Comparison of ENCODE assay signal across 11 cellular contexts in the genomic region with DNA sequence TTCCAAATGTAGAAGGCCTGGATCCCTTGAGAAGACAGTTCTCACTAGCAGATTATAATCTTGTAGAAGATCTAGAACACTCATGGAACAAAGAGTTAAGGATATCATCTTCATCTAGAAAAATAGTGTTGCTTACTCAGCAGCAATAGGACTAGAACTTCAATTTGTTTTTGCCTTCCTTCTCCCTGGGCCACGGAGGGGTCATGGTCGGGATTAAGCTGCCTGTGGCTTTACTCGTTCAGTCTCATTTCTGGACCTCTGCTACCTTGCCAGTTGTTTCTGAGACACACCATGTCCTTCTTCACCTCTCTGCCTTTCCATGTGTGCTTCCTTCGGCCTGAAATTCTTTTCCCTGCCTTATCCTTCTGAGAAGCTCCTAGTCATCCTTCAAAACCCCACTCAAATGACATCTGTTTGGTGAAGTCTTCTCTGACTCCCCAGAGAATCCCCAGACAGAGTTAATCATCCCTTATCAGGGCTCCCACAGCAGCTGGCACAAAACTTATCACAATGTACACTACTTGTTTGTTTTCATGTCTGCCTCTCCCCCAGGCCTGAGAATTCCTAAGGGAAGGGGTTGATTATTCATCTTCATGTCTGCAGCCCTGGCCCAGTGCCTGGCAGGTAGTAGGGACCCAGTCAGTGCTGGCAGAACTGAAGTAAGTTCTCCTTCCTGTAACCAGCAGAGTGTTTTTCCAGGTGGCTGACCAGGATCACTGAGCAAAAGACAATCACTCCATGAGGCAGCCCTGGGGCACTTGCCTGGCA. TPM values are rescaled to one million over a fixed set of nuclear protein-coding genes. Genes with fewer than 3 reads are reported as not detected.
DNase-seq lines count a peak whose midpoint lies in the region; ATAC-seq, FAIRE-seq and TF ChIP-seq lines count a peak whose summit lies in the region.
"Had no signal": no experiment of that assay in that cellular context is flagged by ENCODE, and none has a peak within 500 bp of the region (broad histone marks: within the 10 kb centered on the region; RNA-seq: fewer than 3 reads in every experiment).

No MANE protein-coding gene starts in this region.

- H3K9me3 ChIP-seq in breast epithelium: no peaks in the 10 kb centered on the region
- H3K9me3 ChIP-seq: Peyer's patch had no signal

- H3K4me3 Mint-ChIP-seq in MCF 10A (ENCODE audit: unreplicated experiment): no peak overlapping the region
- H3K4me3 Mint-ChIP-seq: activated naive CD8-positive, alpha-beta T cell treated with anti-CD3 and anti-CD28 coated beads, Interleukin-2, amount 10 ng/mL, durations not matched to agents 7 days and 5 days had no signal

- H3K27me3 Mint-ChIP-seq in MCF 10A (ENCODE audit: insufficient read depth, unreplicated experiment): no peaks in the 10 kb centered on the region

- TF ChIP-seq CTCF in MCF 10A (IDR thresholded peaks at IDR 0.05; ENCODE audit: unreplicated experiment): no peak
- TF ChIP-seq CTCF in breast epithelium (IDR thresholded peaks at IDR 0.05): no peak
- no peak for TF ChIP-seq CTCF in VCaP (conservative IDR thresholded peaks at IDR 0.05)

- intact Hi-C loops in MCF 10A (cut with micrococcal nuclease): no loop called here
- intact Hi-C loops in breast epithelium (cut with DNase I; ENCODE audit: low total_unique reads): loop anchor here (2.0 kb wide), 1 partner anchor 38 kb away; no protein-coding TSS in a partner anchor

- no peaks in the 10 kb centered on the region for H3K27me3 ChIP-seq in breast epithelium
- H3K27me3 ChIP-seq: Peyer's patch had no signal

- H3K27ac Mint-ChIP-seq in MCF 10A (ENCODE audit: low read depth, unreplicated experiment): peak overlapping the region; percentile 1
- H3K27ac Mint-ChIP-seq: activated naive CD8-positive, alpha-beta T cell treated with anti-CD3 and anti-CD28 coated beads, Interleukin-2, amount 10 ng/mL, durations not matched to agents 7 days and 5 days had no signal

- no peak for TF ChIP-seq POLR2A in breast epithelium (IDR thresholded peaks at IDR 0.05)

- H3K4me1 Mint-ChIP-seq in MCF 10A (ENCODE audit: insufficient read depth, unreplicated experiment): peaks cover 21% of the 10 kb centered on the region

- DNase-seq in MCF 10A (ENCODE audit: unreplicated experiment) (peak; percentile 66), breast epithelium (ENCODE audit: low spot score in 2 of 2) (no peak), islet precursor cell (peak; percentile 66), urothelium cell line (ENCODE audit: low spot score) (peak; percentile 40), midbrain (lab: John Stamatoyannopoulos, UW) (no peak)
- DNase-seq: activated naive CD8-positive, alpha-beta T cell treated with anti-CD3 and anti-CD28 coated beads, Interleukin-2, amount 10 ng/mL, durations not matched to agents 7 days and 5 days; nucleus accumbens; Peyer's patch had no signal

- POLR2A ChIA-PET in MCF 10A (lab: Yijun Ruan, JAX): interaction anchor here (0.6 to 2.0 kb wide), 17 partner anchors 9 to 256 kb away, joined by 3 to 11 read pairs (median 4); a partner anchor contains a TSS

- no peaks in the 10 kb centered on the region for H3K4me1 ChIP-seq in breast epithelium
- H3K4me1 ChIP-seq: Peyer's patch had no signal

- H3K4me3 ChIP-seq in breast epithelium: no peak overlapping the region
- H3K4me3 ChIP-seq: Peyer's patch had no signal

- ATAC-seq in GM18868 (IDR thresholded peaks at IDR 0.05; ENCODE audit: unreplicated experiment) (no peak), GM18520 (IDR thresholded peaks at IDR 0.05; ENCODE audit: unreplicated experiment) (no peak)

- no peak overlapping the region for H3K27ac ChIP-seq in breast epithelium
- peak overlapping the region; percentile 12; the same call in 1 of the 2 replicates for H3K27ac ChIP-seq in VCaP
- H3K27ac ChIP-seq: Peyer's patch had no signal

- FAIRE-seq in urothelium cell line (lab: Jason Lieb, UNC): no peak

- H3K36me3 ChIP-seq in breast epithelium: no peaks in the 10 kb centered on the region
- H3K36me3 ChIP-seq: Peyer's patch had no signal

- CTCF ChIA-PET in MCF 10A (lab: Yijun Ruan, JAX): interaction anchor here (0.6 to 5.4 kb wide), 25 partner anchors 9 to 250 kb away, joined by 3 to 107 read pairs (median 4); a partner anchor contains a TSS

- peaks cover 12% of the 10 kb centered on the region for H3K36me3 Mint-ChIP-seq in MCF 10A (ENCODE audit: insufficient read depth, unreplicated experiment)
- H3K36me3 Mint-ChIP-seq: activated naive CD8-positive, alpha-beta T cell treated with anti-CD3 and anti-CD28 coated beads, Interleukin-2, amount 10 ng/mL, durations not matched to agents 7 days and 5 days had no signal

- no peaks in the 10 kb centered on the region for H3K9me3 Mint-ChIP-seq in MCF 10A (ENCODE audit: unreplicated experiment)
- H3K9me3 Mint-ChIP-seq: activated naive CD8-positive, alpha-beta T cell treated with anti-CD3 and anti-CD28 coated beads, Interleukin-2, amount 10 ng/mL, durations not matched to agents 7 days and 5 days had no signal

- no TSS peak for BruUV-seq in MCF 10A (replicated peaks; lab: Mats Ljungman, UMichigan)

RNA-seq across cellular contexts. Expression of a gene that starts 15.5 kb away (rescaled TPM):
- total RNA-seq in MCF 10A (2022): 36.9 and 43.1 TPM in 2 replicates
- 10 to 100 TPM; 41.3 to 46.8 (median 43.6) TPM for total RNA-seq in breast epithelium

RNA-seq across cellular contexts. Expression of a gene that starts 56.2 kb away (rescaled TPM):
- total RNA-seq in MCF 10A (2022) (90.6 and 162 TPM in 2 replicates), breast epithelium (10 to 100 TPM in 2 of 3 donors, 1 to 10 TPM in 1; 7.2 to 21.2 (median 13.4) TPM)

Comparison
In these comparisons a context has a peak if more than half of its experiments do, and no peak if none do; other contexts are left out.
1. DNase-seq: peak in MCF 10A (single experiment), islet precursor cell (single experiment) and urothelium cell line (single experiment); none in breast epithelium (0 of 2) and midbrain (single experiment).